ENCODE assay signal across 21 cellular contexts in genomic region chr5:75058986-75059508, GRCh38. TPM values are rescaled to one million over a fixed set of nuclear protein-coding genes. Genes with fewer than 3 reads are reported as not detected.
DNase-seq lines count a peak whose midpoint lies in the region; ATAC-seq and TF ChIP-seq lines count a peak whose summit lies in the region.
"Had no signal": no experiment of that assay in that cellular context is flagged by ENCODE, and none has a peak within 500 bp of the region (broad histone marks: within the 10 kb centered on the region; RNA-seq: fewer than 3 reads in every experiment).

No MANE protein-coding gene starts in this region.

- H3K79me1 ChIP-seq in IMR-90 (ENCODE audit: low read depth in 1 of 2, low read length in 2 of 2), result peaks cover 0 to 9% of the 10 kb centered on the region in 2 experiments; a peak in 2 of 4 replicates

- no peak overlapping the region for H3K4ac ChIP-seq in IMR-90 (ENCODE audit: low read depth, low read length)

- peak; percentile 48 for DNase-seq in activated CD4-positive, alpha-beta T cell treated with anti-CD3 and anti-CD28 coated beads, Interleukin-2, amount 10 ng/mL, durations not matched to agents 24 days and 14 days
- no peak for DNase-seq in activated CD4-positive, alpha-beta T cell treated with anti-CD3 and anti-CD28 coated beads, Interleukin-2, amount 50 U/mL, for 1 hour
- DNase-seq in IMR-90 (no peak), renal cortical epithelial cell (ENCODE audit: low read depth) (peak; percentile 29), anterior cingulate cortex (lab: John Stamatoyannopoulos, UW) (no peak)
- DNase-seq in activated naive CD8-positive, alpha-beta T cell treated with anti-CD3 and anti-CD28 coated beads, Interleukin-2, amount 10 ng/mL, durations not matched to agents 7 days and 5 days, result no peak
- DNase-seq: DMS 273 treated with DMSO at 0.1 percent for 48 hours; H9; NCI-H1105; NCI-H510A; stimulated activated CD4-positive, alpha-beta T cell treated with anti-CD3 and anti-CD28 coated beads, Interleukin-2, amount 100 ng/mL, for 48 hours; substantia nigra had no signal

- H3K36me3 Mint-ChIP-seq in activated CD4-positive, alpha-beta T cell treated with anti-CD3 and anti-CD28 coated beads, Interleukin-2, amount 10 ng/mL, durations not matched to agents 24 days and 14 days (ENCODE audit: low read depth), result no peaks in the 10 kb centered on the region
- peaks cover 5% of the 10 kb centered on the region for H3K36me3 Mint-ChIP-seq in activated naive CD8-positive, alpha-beta T cell treated with anti-CD3 and anti-CD28 coated beads, Interleukin-2, amount 10 ng/mL, durations not matched to agents 7 days and 5 days

- no peaks in the 10 kb centered on the region for H3K9me3 ChIP-seq in IMR-90 (ENCODE audit: control insufficient read depth, insufficient read depth, low read length)
- H3K9me3 ChIP-seq: A549, BLaER1, prostate gland, vagina had no signal

- H3K9me3 Mint-ChIP-seq in activated CD4-positive, alpha-beta T cell treated with anti-CD3 and anti-CD28 coated beads, Interleukin-2, amount 10 ng/mL, durations not matched to agents 24 days and 14 days, result no peaks in the 10 kb centered on the region
- no peaks in the 10 kb centered on the region for H3K9me3 Mint-ChIP-seq in activated naive CD8-positive, alpha-beta T cell treated with anti-CD3 and anti-CD28 coated beads, Interleukin-2, amount 10 ng/mL, durations not matched to agents 7 days and 5 days
- H3K9me3 Mint-ChIP-seq: H9, neural crest cell had no signal

- POLR2A ChIA-PET in IMR-90 (lab: Charles Lee; ENCODE audit: unreplicated experiment), result no interaction called here
- POLR2A ChIA-PET in activated naive CD8-positive, alpha-beta T cell treated with anti-CD3 and anti-CD28 coated beads, Interleukin-2, amount 10 ng/mL, durations not matched to agents 7 days and 5 days (lab: Charles Lee), result interaction anchor here (2.0 kb wide), 1 partner anchor 178 kb away, joined by 11 read pairs; the partner anchor contains the start of gene ANKRD31

- H3K9ac ChIP-seq in IMR-90 (ENCODE audit: low read depth, low read length), result no peak overlapping the region
- H3K9ac ChIP-seq: BLaER1 had no signal

- H2AK9ac ChIP-seq in IMR-90 (replicated peaks; ENCODE audit: low read depth, low read length, poor library complexity), result no peak overlapping the region

- TF ChIP-seq CTCF in IMR-90 (conservative IDR thresholded peaks at IDR 0.05; ENCODE audit: low read depth, low read length), result no peak

- H3K4me3 ChIP-seq in IMR-90 (ENCODE audit: insufficient read depth, low read depth, low read length), result no peak overlapping the region
- H3K4me3 ChIP-seq: A549, BLaER1, GM12878, prostate gland, skin epidermis, vagina had no signal

- H2BK120ac ChIP-seq in IMR-90 (ENCODE audit: low read depth, low read length), result no peak overlapping the region

- peak overlapping the region; percentile 46 for H3K27ac Mint-ChIP-seq in activated CD4-positive, alpha-beta T cell treated with anti-CD3 and anti-CD28 coated beads, Interleukin-2, amount 10 ng/mL, durations not matched to agents 24 days and 14 days
- H3K27ac Mint-ChIP-seq in activated naive CD8-positive, alpha-beta T cell treated with anti-CD3 and anti-CD28 coated beads, Interleukin-2, amount 10 ng/mL, durations not matched to agents 7 days and 5 days, result peak overlapping the region; percentile 84
- H3K27ac Mint-ChIP-seq: H9 had no signal

- no peak overlapping the region for H3K14ac ChIP-seq in IMR-90 (replicated peaks; ENCODE audit: low read depth, low read length)

- TF ChIP-seq POLR2A in IMR-90 (IDR thresholded peaks at IDR 0.05; ENCODE audit: low read depth, low read length), result no peak

- no TSS peak for BruUV-seq in IMR-90 (replicated peaks; lab: Mats Ljungman, UMichigan)

- no peak overlapping the region for H2AK5ac ChIP-seq in IMR-90 (ENCODE audit: low read depth, low read length)

- no peak overlapping the region for H2BK20ac ChIP-seq in IMR-90 (ENCODE audit: low read depth, low read length)

- peaks cover 36% of the 10 kb centered on the region for H3K4me1 Mint-ChIP-seq in activated CD4-positive, alpha-beta T cell treated with anti-CD3 and anti-CD28 coated beads, Interleukin-2, amount 10 ng/mL, durations not matched to agents 24 days and 14 days
- peaks cover 51% of the 10 kb centered on the region for H3K4me1 Mint-ChIP-seq in activated naive CD8-positive, alpha-beta T cell treated with anti-CD3 and anti-CD28 coated beads, Interleukin-2, amount 10 ng/mL, durations not matched to agents 7 days and 5 days

- no peaks in the 10 kb centered on the region for H3K27me3 ChIP-seq in IMR-90 (ENCODE audit: control insufficient read depth, insufficient read depth, low read length)
- H3K27me3 ChIP-seq: vagina had no signal

- no peak overlapping the region for H3K18ac ChIP-seq in IMR-90 (ENCODE audit: low read depth, low read length)

- CTCF ChIA-PET in IMR-90 (lab: Yijun Ruan, JAX), result interaction anchor here (1.2 kb wide), 1 partner anchor 9 kb away, joined by 5 read pairs; no protein-coding TSS in a partner anchor

- no peak overlapping the region for H3K27ac ChIP-seq in IMR-90 (ENCODE audit: insufficient read depth, low read length)
- H3K27ac ChIP-seq: A549, BLaER1, prostate gland, vagina had no signal

- in situ Hi-C loops in IMR-90 (cut with MboI; ENCODE audit: low sequenced_read_pairs), result no loop called here

- H4K5ac ChIP-seq in IMR-90 (ENCODE audit: low read depth, low read length), result no peak overlapping the region

- H3K4me2 ChIP-seq in IMR-90 (ENCODE audit: low read depth, low read length), result no peak overlapping the region
- H3K4me2 ChIP-seq: A549, BLaER1 had no signal

- H2AFZ ChIP-seq in IMR-90 (replicated peaks; ENCODE audit: low read length, poor library complexity), result no peak overlapping the region

- peaks cover 10% of the 10 kb centered on the region for H3K4me1 ChIP-seq in IMR-90 (ENCODE audit: control insufficient read depth, insufficient read depth, low read length)

- peaks cover 13% of the 10 kb centered on the region for H3K9me1 ChIP-seq in IMR-90 (ENCODE audit: insufficient read depth, low read length)

- no peak overlapping the region for H2BK15ac ChIP-seq in IMR-90 (ENCODE audit: low read depth, low read length)

- whole genome bisulfite sequencing in IMR-90 (ENCODE audit: extremely low coverage in 2 of 2, insufficient read length in 1 of 2), 2 experiments, result no CpG with 5 or more reads among the region's 2 CpGs

- no peak overlapping the region for H2BK5ac ChIP-seq in IMR-90 (ENCODE audit: low read depth, low read length, poor library complexity, severe bottlenecking)

- intact Hi-C loops in activated CD4-positive, alpha-beta T cell treated with anti-CD3 and anti-CD28 coated beads, Interleukin-2, amount 10 ng/mL, durations not matched to agents 24 days and 14 days (cut with micrococcal nuclease), result loop anchor here (10.0 kb wide), 2 partner anchors 606 to 656 kb away; partner anchors contain the start of gene POC5
- intact Hi-C loops in IMR-90 (cut with micrococcal nuclease), result loop anchor here (10.0 kb wide), 3 partner anchors 206 to 1756 kb away; partner anchors contain the start of gene F2RL1

- dilution Hi-C loops in IMR-90 (cut with HindIII; ENCODE audit: low sequenced_read_pairs, unreplicated experiment), result no loop called here

- H3K23ac ChIP-seq in IMR-90 (ENCODE audit: low read depth, low read length), result peak overlapping the region; percentile 14

- H3K27me3 Mint-ChIP-seq in activated CD4-positive, alpha-beta T cell treated with anti-CD3 and anti-CD28 coated beads, Interleukin-2, amount 10 ng/mL, durations not matched to agents 24 days and 14 days, result peaks cover 13% of the 10 kb centered on the region
- no peaks in the 10 kb centered on the region for H3K27me3 Mint-ChIP-seq in activated naive CD8-positive, alpha-beta T cell treated with anti-CD3 and anti-CD28 coated beads, Interleukin-2, amount 10 ng/mL, durations not matched to agents 7 days and 5 days

- no peaks in the 10 kb centered on the region for H3K36me3 ChIP-seq in IMR-90 (ENCODE audit: control insufficient read depth, insufficient read depth, low read length)
- H3K36me3 ChIP-seq: BLaER1, prostate gland, vagina had no signal

- no peak overlapping the region for H3K4me3 Mint-ChIP-seq in activated CD4-positive, alpha-beta T cell treated with anti-CD3 and anti-CD28 coated beads, Interleukin-2, amount 10 ng/mL, durations not matched to agents 24 days and 14 days
- peak overlapping the region; percentile 40 for H3K4me3 Mint-ChIP-seq in activated naive CD8-positive, alpha-beta T cell treated with anti-CD3 and anti-CD28 coated beads, Interleukin-2, amount 10 ng/mL, durations not matched to agents 7 days and 5 days
- H3K4me3 Mint-ChIP-seq: H9, neural crest cell had no signal

- 0 out of 2 replicates have a peak overlapping the region, but pooled peaks have one; percentile 18 for H4K91ac ChIP-seq in IMR-90 (ENCODE audit: insufficient read depth, low read depth, low read length)

- no peak for TF ChIP-seq RAD21 in IMR-90 (IDR thresholded peaks at IDR 0.05; ENCODE audit: low read length)

- H3K56ac ChIP-seq in IMR-90 (ENCODE audit: extremely low read depth, insufficient read depth, low read length), result no peak overlapping the region

- H4K20me1 ChIP-seq in IMR-90 (ENCODE audit: insufficient read depth, low read length), result no peaks in the 10 kb centered on the region

- peak; percentile 22; the same call in 1 of the 2 replicates for ATAC-seq in IMR-90 (ENCODE audit: low read depth)
- ATAC-seq in activated naive CD8-positive, alpha-beta T cell treated with anti-CD3 and anti-CD28 coated beads, Interleukin-2, amount 10 ng/mL, durations not matched to agents 7 days and 5 days (ENCODE audit: low read depth), result no peak
- no peak for ATAC-seq in HG03025 (IDR thresholded peaks at IDR 0.05; ENCODE audit: low FRiP score, unreplicated experiment)
- ATAC-seq in GM18868 (IDR thresholded peaks at IDR 0.05; ENCODE audit: unreplicated experiment), result no peak
- ATAC-seq: A549, GM12878 had no signal

- no peak overlapping the region for H4K8ac ChIP-seq in IMR-90 (ENCODE audit: low read depth in 2 of 2, low read length in 2 of 2)

TF ChIP-seq in IMR-90, 13 proteins besides CTCF, POLR2A, EP300 and RAD21:
- no peak for TF ChIP-seq RFX5 (IDR thresholded peaks at IDR 0.05; ENCODE audit: low read depth, low read length)
- TF ChIP-seq MAZ (IDR thresholded peaks at IDR 0.05; ENCODE audit: borderline replicate concordance, low read depth, low read length), result no peak
- no peak for TF ChIP-seq NFE2L2 (IDR thresholded peaks at IDR 0.05; ENCODE audit: low read depth, low read length)

RNA-seq across cellular contexts. Expression of gene GCNT4, which starts 6.7 kb away (rescaled TPM):
- 0.52 and 0.70 TPM in 2 replicates for total RNA-seq in activated CD4-positive, alpha-beta T cell treated with anti-CD3 and anti-CD28 coated beads, Interleukin-2, amount 10 ng/mL, durations not matched to agents 24 days and 14 days
- total RNA-seq in IMR-90 (2012; rRNA removed), result 1.8 and 2.5 TPM in 2 replicates
- polyA plus RNA-seq in IMR-90 (2012; rRNA removed), result 0.39 and 0.46 TPM in 2 replicates
- polyA plus RNA-seq in IMR-90 (2012; cell fraction: cytosol; rRNA removed), result 0.04 and 0.05 TPM in 2 replicates
- polyA plus RNA-seq in IMR-90 (2012; cell fraction: nucleus; rRNA removed; ENCODE audit: low replicate concordance), result 0.05 and 0.91 TPM in 2 replicates
- total RNA-seq in activated naive CD8-positive, alpha-beta T cell treated with anti-CD3 and anti-CD28 coated beads, Interleukin-2, amount 10 ng/mL, durations not matched to agents 7 days and 5 days, result 1 to 10 TPM; 5.3 to 6.0 TPM
- 5.5 and 11.6 TPM in 2 replicates for total RNA-seq in renal cortical epithelial cell

Comparison
In these comparisons a context has a peak if more than half of its experiments do, and no peak if none do; other contexts are left out.
1. DNase-seq: peak in activated CD4-positive, alpha-beta T cell treated with anti-CD3 and anti-CD28 coated beads, Interleukin-2, amount 10 ng/mL, durations not matched to agents 24 days and 14 days (single experiment) and renal cortical epithelial cell (single experiment); none in activated CD4-positive, alpha-beta T cell treated with anti-CD3 and anti-CD28 coated beads, Interleukin-2, amount 50 U/mL, for 1 hour (single experiment), IMR-90 (single experiment), activated naive CD8-positive, alpha-beta T cell treated with anti-CD3 and anti-CD28 coated beads, Interleukin-2, amount 10 ng/mL, durations not matched to agents 7 days and 5 days (single experiment) and anterior cingulate cortex (0 of 58).